ENCODE assay signal across 14 cellular contexts in the genomic region with DNA sequence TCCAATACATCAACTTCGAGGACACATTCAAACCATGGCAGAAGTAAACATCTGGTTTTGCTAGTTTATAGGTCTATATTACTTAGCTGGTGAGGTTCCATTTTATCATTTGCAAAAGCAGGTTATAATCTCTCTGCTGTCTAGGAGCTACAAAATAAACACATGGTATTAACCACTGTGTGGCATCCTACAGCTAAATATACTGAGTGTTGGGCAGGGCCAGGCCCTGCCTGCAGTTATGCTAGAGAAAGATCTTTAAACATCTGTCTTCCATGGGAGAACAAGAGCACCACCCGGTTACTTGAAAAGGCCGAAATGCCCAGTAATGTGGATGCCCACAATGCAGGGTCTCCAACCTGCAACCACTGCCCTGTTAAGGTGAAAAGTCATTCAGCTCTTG. TPM values are rescaled to one million over a fixed set of nuclear protein-coding genes. Genes with fewer than 3 reads are reported as not detected.
DNase-seq lines count a peak whose midpoint lies in the region; ATAC-seq and TF ChIP-seq lines count a peak whose summit lies in the region.
"Had no signal": no experiment of that assay in that cellular context is flagged by ENCODE, and none has a peak within 500 bp of the region (broad histone marks: within the 10 kb centered on the region; RNA-seq: fewer than 3 reads in every experiment).

No MANE protein-coding gene starts in this region.

- CTCF ChIA-PET in SK-N-SH (lab: Yijun Ruan, JAX): interaction anchor here (1.0 to 1.9 kb wide), 4 partner anchors 42 to 172 kb away, joined by 3 to 11 read pairs (median 6); a partner anchor contains a TSS
- CTCF ChIA-PET in RWPE1 (lab: Yijun Ruan, JAX): interaction anchor here (0.9 kb wide), 1 partner anchor 59 kb away, joined by 3 read pairs; no protein-coding TSS in a partner anchor
- CTCF ChIA-PET in activated naive CD4-positive, alpha-beta T cell treated with anti-CD3 and anti-CD28 coated beads for 36 hours (lab: Charles Lee): interaction anchor here (0.7 to 1.3 kb wide), 2 partner anchors 90 to 171 kb away, joined by 3 to 8 read pairs; no protein-coding TSS in a partner anchor

- H3K79me2 ChIP-seq in GM23248 (ENCODE audit: insufficient read depth) (peaks cover 100% of the 10 kb centered on the region), SK-N-SH (ENCODE audit: insufficient read depth) (peaks cover 97% of the 10 kb centered on the region)

- H3F3A ChIP-seq in GM23248 (ENCODE audit: insufficient read depth) (peaks cover 37% of the 10 kb centered on the region), SK-N-SH (replicated peaks; ENCODE audit: insufficient read depth) (no peaks in the 10 kb centered on the region)

- POLR2A ChIA-PET in SK-N-SH (lab: Yijun Ruan, JAX): interaction anchor here (1.0 to 1.3 kb wide), 2 partner anchors 21 to 126 kb away, joined by 3 to 4 read pairs; a partner anchor contains a TSS
- POLR2A ChIA-PET in RWPE1 (lab: Yijun Ruan, JAX; ENCODE audit: low non-redundant PET): no interaction called here

- H3K36me3 Mint-ChIP-seq in activated naive CD4-positive, alpha-beta T cell treated with anti-CD3 and anti-CD28 coated beads for 36 hours (ENCODE audit: low read depth): peaks cover 4% of the 10 kb centered on the region

- TF ChIP-seq POLR2A in gastroesophageal sphincter (IDR thresholded peaks at IDR 0.05): no peak

- H3K27ac ChIP-seq in GM23248: peak overlapping the region; percentile 52
- no peak overlapping the region for H3K27ac ChIP-seq in SK-N-SH (ENCODE audit: low read depth in 2 of 2, low read length in 1 of 2)
- peak overlapping the region in 3 of 4 donors; percentile 40 to 66 (median 60) for H3K27ac ChIP-seq in gastroesophageal sphincter
- no peak overlapping the region for H3K27ac ChIP-seq in RWPE1

- no peaks in the 10 kb centered on the region for H3K9me3 Mint-ChIP-seq in activated naive CD4-positive, alpha-beta T cell treated with anti-CD3 and anti-CD28 coated beads for 36 hours
- H3K9me3 Mint-ChIP-seq: CD4-positive, alpha-beta T cell had no signal

- H3K4me1 ChIP-seq in GM23248 (ENCODE audit: insufficient read depth) (peaks cover 20% of the 10 kb centered on the region), SK-N-SH (ENCODE audit: control insufficient read depth in 1 of 2, insufficient read depth in 2 of 2, low read depth in 1 of 2, low read length in 1 of 2) (peaks cover 15 to 18% of the 10 kb centered on the region in 2 experiments; a peak in 3 of 4 replicates), gastroesophageal sphincter (peaks cover 5 to 64% (median 21%) of the 10 kb centered on the region in 3 donors)

- no peaks in the 10 kb centered on the region for H3K9me3 ChIP-seq in GM23248 (ENCODE audit: low read depth)
- H3K9me3 ChIP-seq in SK-N-SH: no peaks in the 10 kb centered on the region
- H3K9me3 ChIP-seq in gastroesophageal sphincter: no peaks in the 10 kb centered on the region

- H3K4me3 Mint-ChIP-seq in activated naive CD4-positive, alpha-beta T cell treated with anti-CD3 and anti-CD28 coated beads for 36 hours: no peak overlapping the region
- H3K4me3 Mint-ChIP-seq: CD4-positive, alpha-beta T cell had no signal

- H3K27me3 ChIP-seq in GM23248 (replicated peaks; ENCODE audit: insufficient read depth) (no peaks in the 10 kb centered on the region), SK-N-SH (ENCODE audit: insufficient read depth) (no peaks in the 10 kb centered on the region), gastroesophageal sphincter (no peaks in the 10 kb centered on the region)

- no peak for TF ChIP-seq CTCF in SK-N-SH (IDR thresholded peaks at IDR 0.05)
- no peak for TF ChIP-seq CTCF in gastroesophageal sphincter (IDR thresholded peaks at IDR 0.05)
- no peak for TF ChIP-seq CTCF in RWPE1 (conservative IDR thresholded peaks at IDR 0.05; ENCODE audit: low read depth)

- in situ Hi-C loops in GM23248 (cut with MboI): no loop called here

- H4K20me1 ChIP-seq in GM23248 (ENCODE audit: insufficient read depth) (peaks cover 22% of the 10 kb centered on the region), SK-N-SH (ENCODE audit: insufficient read depth) (peaks cover 6% of the 10 kb centered on the region; the same call in 1 of the 2 replicates)

- no peak for TF ChIP-seq EP300 in SK-N-SH (IDR thresholded peaks at IDR 0.05; ENCODE audit: borderline replicate concordance in 1 of 2, low read depth in 1 of 2, low read length in 1 of 2)
- no peak for TF ChIP-seq EP300 in gastroesophageal sphincter (IDR thresholded peaks at IDR 0.05)

- H3K36me3 ChIP-seq in GM23248 (ENCODE audit: low read depth): peaks cover 9% of the 10 kb centered on the region
- peaks cover 12 to 26% of the 10 kb centered on the region in 2 experiments for H3K36me3 ChIP-seq in SK-N-SH (replicated peaks in 1 of 2; ENCODE audit: control insufficient read depth in 1 of 2, insufficient read depth in 2 of 2, low read length in 1 of 2)
- H3K36me3 ChIP-seq in gastroesophageal sphincter: peaks cover 0 to 21% of the 10 kb centered on the region in 2 donors

- H2AFZ ChIP-seq in GM23248 (no peak overlapping the region), SK-N-SH (ENCODE audit: low read depth) (no peak overlapping the region)

- H3K9me2 ChIP-seq in GM23248 (ENCODE audit: insufficient read depth): no peaks in the 10 kb centered on the region
- H3K9me2 ChIP-seq in SK-N-SH: no peaks in the 10 kb centered on the region

- 35 to 45% methylated on average over 3 of the region's 3 CpGs for WGBS in GM23248 (ENCODE audit: low coverage in 1 of 2, low lambda C conversion rate in 2 of 2, missing lambda C conversion rate in 2 of 2), 2 experiments
- 97% methylated on average over 3 of the region's 3 CpGs for WGBS in SK-N-SH (ENCODE audit: low lambda C conversion rate)
- WGBS in gastroesophageal sphincter (ENCODE audit: low coverage in 1 of 2), 2 donors: 47 to 73% methylated on average over 2 to 3 of the region's 3 CpGs

- H3K4me1 Mint-ChIP-seq in activated naive CD4-positive, alpha-beta T cell treated with anti-CD3 and anti-CD28 coated beads for 36 hours (ENCODE audit: low read depth): peaks cover 12% of the 10 kb centered on the region

- no peak overlapping the region for H3K4me2 ChIP-seq in GM23248 (ENCODE audit: unreplicated experiment)
- no peak overlapping the region for H3K4me2 ChIP-seq in SK-N-SH

- H3K27ac Mint-ChIP-seq in activated naive CD4-positive, alpha-beta T cell treated with anti-CD3 and anti-CD28 coated beads for 36 hours: no peak overlapping the region
- H3K27ac Mint-ChIP-seq: CD4-positive, alpha-beta T cell had no signal

- no peak overlapping the region for H3K9ac ChIP-seq in GM23248
- H3K9ac ChIP-seq in SK-N-SH: no peak overlapping the region

- DNase-seq in GM23248: peak; percentile 25
- DNase-seq in SK-N-SH: no peak
- peak; percentile 31 for DNase-seq in myocyte (ENCODE audit: low read depth)
- no peak for DNase-seq in RWPE1 (ENCODE audit: low spot score)
- DNase-seq in activated CD4-positive, alpha-beta T cell treated with anti-CD3 and anti-CD28 coated beads for 1 hour: no peak
- DNase-seq in activated naive CD4-positive, alpha-beta T cell treated with anti-CD3 and anti-CD28 coated beads for 36 hours: no peak
- DNase-seq in anterior cingulate cortex (lab: John Stamatoyannopoulos, UW): no peak
- DNase-seq: CD4-positive, alpha-beta T cell; DMS79 treated with DMSO at 0.1 percent for 48 hours; Karpas-422; NCI-H1105 treated with DMSO at 0.1 percent for 48 hours; NCI-H187 treated with DMSO at 0.1 percent for 48 hours; NCI-H2171 had no signal

- 0 out of 2 replicates have a peak, but pooled peaks have one; percentile 20 for TF ChIP-seq RAD21 in SK-N-SH (IDR thresholded peaks at IDR 0.05; ENCODE audit: low read length)

- intact Hi-C loops in activated naive CD4-positive, alpha-beta T cell treated with anti-CD3 and anti-CD28 coated beads for 36 hours (cut with micrococcal nuclease): no loop called here

- H3K27me3 Mint-ChIP-seq in activated naive CD4-positive, alpha-beta T cell treated with anti-CD3 and anti-CD28 coated beads for 36 hours (ENCODE audit: low read depth): no peaks in the 10 kb centered on the region

- no peak overlapping the region for H3K4me3 ChIP-seq in GM23248
- no peak overlapping the region for H3K4me3 ChIP-seq in SK-N-SH (ENCODE audit: low read depth in 2 of 2, low read length in 1 of 2)
- no peak overlapping the region for H3K4me3 ChIP-seq in gastroesophageal sphincter

- ATAC-seq in gastroesophageal sphincter: no peak

TF ChIP-seq in SK-N-SH, 30 proteins besides CTCF, POLR2A, EP300 and RAD21 (continues in another document):
- TF ChIP-seq MXI1 (IDR thresholded peaks at IDR 0.05; ENCODE audit: low read depth, low read length): no peak
- TF ChIP-seq TCF12 (IDR thresholded peaks at IDR 0.05): no peak
- no peak for TF ChIP-seq CHD2 (IDR thresholded peaks at IDR 0.05; ENCODE audit: low read length, partially characterized antibody)
- TF ChIP-seq RCOR1 (IDR thresholded peaks at IDR 0.05; ENCODE audit: low read length): no peak
- TF ChIP-seq, protein P1, sequence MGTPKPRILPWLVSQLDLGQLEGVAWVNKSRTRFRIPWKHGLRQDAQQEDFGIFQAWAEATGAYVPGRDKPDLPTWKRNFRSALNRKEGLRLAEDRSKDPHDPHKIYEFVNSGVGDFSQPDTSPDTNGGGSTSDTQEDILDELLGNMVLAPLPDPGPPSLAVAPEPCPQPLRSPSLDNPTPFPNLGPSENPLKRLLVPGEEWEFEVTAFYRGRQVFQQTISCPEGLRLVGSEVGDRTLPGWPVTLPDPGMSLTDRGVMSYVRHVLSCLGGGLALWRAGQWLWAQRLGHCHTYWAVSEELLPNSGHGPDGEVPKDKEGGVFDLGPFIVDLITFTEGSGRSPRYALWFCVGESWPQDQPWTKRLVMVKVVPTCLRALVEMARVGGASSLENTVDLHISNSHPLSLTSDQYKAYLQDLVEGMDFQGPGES (IDR thresholded peaks at IDR 0.05; ENCODE audit: low read depth, low read length): no peak
- no peak for TF ChIP-seq POLR2AphosphoS5 (IDR thresholded peaks at IDR 0.05; ENCODE audit: low read depth, low read length)

RNA-seq across cellular contexts. Expression of a gene that starts 20.6 kb away (rescaled TPM):
- total RNA-seq in GM23248 (2014; rRNA removed; shearing (Covaris generic)): 555 and 556 TPM in 2 replicates
- 350 and 364 TPM in 2 replicates for polyA plus RNA-seq in GM23248 (2016; fragmentation: Nextera tagmentation; extraction: Ambion mirVana)
- 211 and 219 TPM in 2 replicates for polyA plus RNA-seq in SK-N-SH (2012; rRNA removed)
- polyA plus RNA-seq in SK-N-SH (2012; cell fraction: cytosol; rRNA removed): 262 TPM in 2 replicates
- polyA plus RNA-seq in SK-N-SH (2012; cell fraction: nucleus; rRNA removed): 143 and 147 TPM in 2 replicates
- 100 to 1,000 TPM in 3 of 4 donors, 10 to 100 TPM in 1; 94.8 to 141 (median 135) TPM for total RNA-seq in gastroesophageal sphincter
- 195 and 200 TPM in 2 replicates for total RNA-seq in myocyte
- 676 TPM for polyA plus RNA-seq in myocyte (2012)
- under 1 TPM; 0.62 to 0.64 TPM for total RNA-seq in activated naive CD4-positive, alpha-beta T cell treated with anti-CD3 and anti-CD28 coated beads for 36 hours
- total RNA-seq: CD4-positive, alpha-beta T cell had no signal

RNA-seq across cellular contexts. Expression of a gene that starts 45.1 kb away (rescaled TPM):
- 31.1 and 33.1 TPM in 2 replicates for total RNA-seq in GM23248 (2014; rRNA removed; shearing (Covaris generic))
- polyA plus RNA-seq in GM23248 (2016; fragmentation: Nextera tagmentation; extraction: Ambion mirVana) (19.1 and 19.9 TPM in 2 replicates), SK-N-SH (2012; rRNA removed) (23.6 and 28.3 TPM in 2 replicates)
- 32.5 and 37.1 TPM in 2 replicates for polyA plus RNA-seq in SK-N-SH (2012; cell fraction: cytosol; rRNA removed)
- 18.4 and 43.0 TPM in 2 replicates for polyA plus RNA-seq in SK-N-SH (2012; cell fraction: nucleus; rRNA removed)
- total RNA-seq in gastroesophageal sphincter (10 to 100 TPM; 31.2 to 64.6 (median 37.4) TPM), myocyte (50.1 and 70.1 TPM in 2 replicates)
- 28.2 TPM for polyA plus RNA-seq in myocyte (2012)
- 10 to 100 TPM; 30.6 to 32.2 TPM for total RNA-seq in activated naive CD4-positive, alpha-beta T cell treated with anti-CD3 and anti-CD28 coated beads for 36 hours

Comparison
In these comparisons a context has a peak if more than half of its experiments do, and no peak if none do; other contexts are left out.
1. DNase-seq: peak in GM23248 (single experiment) and myocyte (single experiment); none in SK-N-SH (single experiment), RWPE1 (single experiment), activated CD4-positive, alpha-beta T cell treated with anti-CD3 and anti-CD28 coated beads for 1 hour (single experiment), activated naive CD4-positive, alpha-beta T cell treated with anti-CD3 and anti-CD28 coated beads for 36 hours (single experiment) and anterior cingulate cortex (0 of 58).
2. H3K27ac ChIP-seq: peak in GM23248 (single experiment) and gastroesophageal sphincter (3 of 4); none in SK-N-SH (0 of 2) and RWPE1 (single experiment).
3. RNA of a gene that starts 20.6 kb away (total RNA-seq): 555 to 556 TPM in GM23248, 195 to 200 TPM in myocyte and 94.8 to 141 TPM in gastroesophageal sphincter; 0.62 to 0.64 TPM in activated naive CD4-positive, alpha-beta T cell treated with anti-CD3 and anti-CD28 coated beads for 36 hours; every median in the first group is over 10 times any median in the second.